24 cellular contexts compared by ENCODE assay signal in the genomic region with DNA sequence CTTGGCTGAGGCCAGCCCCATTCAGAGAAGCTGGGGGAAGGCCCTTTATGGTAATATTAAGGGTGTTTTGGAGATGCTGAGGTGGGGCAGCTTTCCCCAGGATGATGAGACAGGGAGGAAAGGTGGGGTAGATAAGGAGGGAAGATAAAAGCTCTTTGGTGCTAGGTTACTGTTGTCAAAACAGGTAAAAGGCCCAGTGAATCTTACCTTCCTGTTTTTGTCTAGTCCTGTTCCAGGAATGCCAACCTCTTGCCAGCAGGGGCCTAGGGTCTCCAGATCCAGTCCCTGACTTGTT. TPM values are rescaled to one million over a fixed set of nuclear protein-coding genes. Genes with fewer than 3 reads are reported as not detected.
A peak's percentile ranks its signal among the peaks of the same experiment; 100 is the strongest.
DNase-seq lines count a peak whose midpoint lies in the region; ATAC-seq, FAIRE-seq and TF ChIP-seq lines count a peak whose summit lies in the region.
"Had no signal": no experiment of that assay in that cellular context is flagged by ENCODE, and none has a peak within 500 bp of the region (broad histone marks: within the 10 kb centered on the region; RNA-seq: fewer than 3 reads in every experiment).

No MANE protein-coding gene starts in this region.

- no TSS peak for BruUV-seq in K562 (replicated peaks; lab: Mats Ljungman, UMichigan)

- H3K36me3 ChIP-seq in K562 (ENCODE audit: control insufficient read depth, insufficient read depth, low read length) = peaks cover 8% of the 10 kb centered on the region; the same call in 2 of the 3 replicates
- H3K36me3 ChIP-seq: prostate gland had no signal

- POLR2A ChIA-PET in K562 (lab: Yijun Ruan, JAX) = interaction anchor here (0.7 to 1.1 kb wide), 2 partner anchors 11 to 12 kb away, joined by 3 to 5 read pairs; partner anchors contain the start of gene IL11RA

- no peak for TF ChIP-seq POLR2A in K562 (conservative IDR thresholded peaks at IDR 0.05)
- TF ChIP-seq POLR2A in lower leg skin (IDR thresholded peaks at IDR 0.05) = no peak

- H3K9me3 ChIP-seq in K562 (replicated peaks; ENCODE audit: control insufficient read depth, insufficient read depth, low read depth, low read length) = no peaks in the 10 kb centered on the region
- H3K9me3 ChIP-seq: BLaER1 treated with 17β-estradiol and CSF1 and Interleukin-3, amounts not matched to agents 10 nM and 100 nM; esophagus muscularis mucosa; prostate gland; spleen had no signal

- ATAC-seq in K562 = no peak
- ATAC-seq: activated T-cell treated with anti-CD3 and anti-CD28 coated beads, Interleukin-2, amount 50 U/mL, for 4 hours; natural killer cell had no signal

- H3K4me2 ChIP-seq in K562 (ENCODE audit: insufficient read depth, low read length) = no peak overlapping the region
- H3K4me2 ChIP-seq: BLaER1 treated with 17β-estradiol and CSF1 and Interleukin-3, amounts not matched to agents 10 nM and 100 nM had no signal

- peaks cover 18 to 21% of the 10 kb centered on the region in 2 experiments for H3K4me1 ChIP-seq in K562 (replicated peaks in 1 of 2; ENCODE audit: control insufficient read depth in 2 of 2, insufficient read depth in 2 of 2, low read length in 2 of 2)

- in situ Hi-C loops in K562 (cut with MboI) = no loop called here

- H3K9ac ChIP-seq in K562 (ENCODE audit: insufficient read depth in 1 of 2, low read depth in 2 of 2, low read length in 2 of 2) = no peak overlapping the region
- H3K9ac ChIP-seq: BLaER1 treated with 17β-estradiol and CSF1 and Interleukin-3, amounts not matched to agents 10 nM and 100 nM; GM23248 had no signal

- no peak overlapping the region for H2AFZ ChIP-seq in K562 (ENCODE audit: low read depth, low read length)
- H2AFZ ChIP-seq: GM23248 had no signal

- peaks cover 47% of the 10 kb centered on the region for H3K4me1 Mint-ChIP-seq in activated CD4-positive, alpha-beta T cell treated with anti-CD3 and anti-CD28 coated beads, Interleukin-2, amount 10 ng/mL, durations not matched to agents 24 days and 14 days
- H3K4me1 Mint-ChIP-seq in neural crest cell = peaks cover 14% of the 10 kb centered on the region

- TF ChIP-seq EP300 in K562 (IDR thresholded peaks at IDR 0.05; ENCODE audit: low read length) = no peak

- CTCF ChIA-PET in K562 (lab: Yijun Ruan, JAX; ENCODE audit: low intra/inter-chr PET ratio) = no interaction called here

- H3K27ac ChIP-seq in K562 (ENCODE audit: extremely low read depth, low read depth, low read length) = no peak overlapping the region
- H3K27ac ChIP-seq: BLaER1 treated with 17β-estradiol and CSF1 and Interleukin-3, amounts not matched to agents 10 nM and 100 nM; GM23248 had no signal

- H3K36me3 Mint-ChIP-seq in activated CD4-positive, alpha-beta T cell treated with anti-CD3 and anti-CD28 coated beads, Interleukin-2, amount 10 ng/mL, durations not matched to agents 24 days and 14 days (ENCODE audit: low read depth) = peaks cover 22% of the 10 kb centered on the region
- peaks cover 7% of the 10 kb centered on the region for H3K36me3 Mint-ChIP-seq in neural crest cell (ENCODE audit: low read depth)
- H3K36me3 Mint-ChIP-seq: natural killer cell had no signal

- H3K4me3 ChIP-seq in K562 = no peak overlapping the region
- no peak overlapping the region for H3K4me3 ChIP-seq in lower leg skin (ENCODE audit: low read depth, poor library complexity, severe bottlenecking)
- H3K4me3 ChIP-seq: BLaER1 treated with 17β-estradiol and CSF1 and Interleukin-3, amounts not matched to agents 10 nM and 100 nM; esophagus muscularis mucosa; GM23248; prostate gland; spleen had no signal

- no peaks in the 10 kb centered on the region for H3K27me3 Mint-ChIP-seq in activated CD4-positive, alpha-beta T cell treated with anti-CD3 and anti-CD28 coated beads, Interleukin-2, amount 10 ng/mL, durations not matched to agents 24 days and 14 days
- no peaks in the 10 kb centered on the region for H3K27me3 Mint-ChIP-seq in neural crest cell (ENCODE audit: low read depth)
- H3K27me3 Mint-ChIP-seq: activated B cell treated with CpG ODN at 0.5 μM for 24 hours; dendritic cell treated with granulocyte-macrophage colony-stimulating factor and Interleukin-4, amounts not matched to agents 40 ng/mL and 50 ng/mL, for 4 days had no signal

- no peak for TF ChIP-seq RAD21 in K562 (CRISPR knock-in tag; conservative IDR thresholded peaks at IDR 0.05 in 1 of 2, IDR thresholded peaks at IDR 0.05 in 1 of 2)

- no peaks in the 10 kb centered on the region for H3K27me3 ChIP-seq in K562 (ENCODE audit: control insufficient read depth in 2 of 2, insufficient read depth in 2 of 2, low read length in 2 of 2)
- H3K27me3 ChIP-seq: BLaER1 treated with 17β-estradiol and CSF1 and Interleukin-3, amounts not matched to agents 10 nM and 100 nM; esophagus muscularis mucosa; spleen had no signal

- TF ChIP-seq CTCF in K562 (IDR thresholded peaks at IDR 0.05 in 2 of 3, conservative IDR thresholded peaks at IDR 0.05 in 1 of 3; ENCODE audit: insufficient read depth in 2 of 3, low read depth in 1 of 3, low read length in 3 of 3) = no peak
- TF ChIP-seq CTCF in neural crest cell (conservative IDR thresholded peaks at IDR 0.05) = no peak
- TF ChIP-seq CTCF in lower leg skin (IDR thresholded peaks at IDR 0.05) = no peak
- no peak for TF ChIP-seq CTCF in GM20000 (IDR thresholded peaks at IDR 0.05; ENCODE audit: extremely low read depth, missing control alignments)

- intact Hi-C loops in activated CD4-positive, alpha-beta T cell treated with anti-CD3 and anti-CD28 coated beads, Interleukin-2, amount 10 ng/mL, durations not matched to agents 24 days and 14 days (cut with micrococcal nuclease) = no loop called here
- intact Hi-C loops in K562 (cut with micrococcal nuclease) (no loop called here), lower leg skin (cut with DNase I; ENCODE audit: low total_unique reads) (no loop called here)

- no peaks in the 10 kb centered on the region for H3K9me3 Mint-ChIP-seq in activated CD4-positive, alpha-beta T cell treated with anti-CD3 and anti-CD28 coated beads, Interleukin-2, amount 10 ng/mL, durations not matched to agents 24 days and 14 days
- H3K9me3 Mint-ChIP-seq in neural crest cell = no peaks in the 10 kb centered on the region
- H3K9me3 Mint-ChIP-seq: activated B cell treated with CpG ODN at 0.5 μM for 24 hours; activated T-cell treated with anti-CD3 and anti-CD28 coated beads, Interleukin-2, amount 50 U/mL, for 4 hours; dendritic cell treated with granulocyte-macrophage colony-stimulating factor and Interleukin-4, amounts not matched to agents 40 ng/mL and 50 ng/mL, for 4 days; natural killer cell had no signal

- H4K20me1 ChIP-seq in K562 (replicated peaks; ENCODE audit: control insufficient read depth, insufficient read depth, low read length) = 0 out of 2 replicates have a peak, but pooled peaks cover 4% of the 10 kb centered on the region

- DNase-seq in activated CD4-positive, alpha-beta T cell treated with anti-CD3 and anti-CD28 coated beads, Interleukin-2, amount 10 ng/mL, durations not matched to agents 24 days and 14 days = peak; percentile 76
- DNase-seq in activated CD4-positive, alpha-beta T cell treated with anti-CD3 and anti-CD28 coated beads for 1 hour = no peak
- peak; percentile 16 for DNase-seq in T-helper 9 cell
- no peak for DNase-seq in K562 (ENCODE audit: extremely low read depth in 1 of 4, low spot score in 3 of 4)
- no peak for DNase-seq in neural crest cell (ENCODE audit: low read depth, low spot score)
- DNase-seq in GM19240 (ENCODE audit: insufficient read length, low spot score) = no peak
- DNase-seq in lower leg skin (ENCODE audit: low spot score in 2 of 2) = no peak
- DNase-seq in GM20000 (ENCODE audit: low spot score) = no peak
- DNase-seq: 8988T; activated B cell treated with CpG ODN at 0.5 μM for 24 hours; activated T-cell treated with anti-CD3 and anti-CD28 coated beads, Interleukin-2, amount 50 U/mL, for 4 hours; glutamatergic neuron; GM23248; natural killer cell; NCI-H1092; NCI-H2171; NCI-H774; spleen had no signal

- H3K4me3 Mint-ChIP-seq in activated CD4-positive, alpha-beta T cell treated with anti-CD3 and anti-CD28 coated beads, Interleukin-2, amount 10 ng/mL, durations not matched to agents 24 days and 14 days = peak overlapping the region; percentile 61
- peak overlapping the region; percentile 56 for H3K4me3 Mint-ChIP-seq in neural crest cell
- H3K4me3 Mint-ChIP-seq: activated B cell treated with CpG ODN at 0.5 μM for 24 hours; dendritic cell treated with granulocyte-macrophage colony-stimulating factor and Interleukin-4, amounts not matched to agents 40 ng/mL and 50 ng/mL, for 4 days; natural killer cell had no signal

- peaks cover 2% of the 10 kb centered on the region for H3K9me1 ChIP-seq in K562 (ENCODE audit: control insufficient read depth, insufficient read depth, low read length)

- peak overlapping the region; percentile 88 for H3K27ac Mint-ChIP-seq in activated CD4-positive, alpha-beta T cell treated with anti-CD3 and anti-CD28 coated beads, Interleukin-2, amount 10 ng/mL, durations not matched to agents 24 days and 14 days
- H3K27ac Mint-ChIP-seq in neural crest cell (ENCODE audit: unreplicated experiment) = no peak overlapping the region
- H3K27ac Mint-ChIP-seq: activated B cell treated with CpG ODN at 0.5 μM for 24 hours had no signal

- H3K79me2 ChIP-seq in K562 (ENCODE audit: control insufficient read depth, insufficient read depth, low read length) = peaks cover 26% of the 10 kb centered on the region

- FAIRE-seq in K562 (lab: Jason Lieb, UNC) = no peak
- FAIRE-seq: RCC 7860 had no signal

RNA-seq across cellular contexts. Expression of gene CCL27, which starts 0.8 kb away (rescaled TPM):
- total RNA-seq in activated CD4-positive, alpha-beta T cell treated with anti-CD3 and anti-CD28 coated beads, Interleukin-2, amount 10 ng/mL, durations not matched to agents 24 days and 14 days = 0.52 and 0.70 TPM in 2 replicates
- 0.69 TPM in 1 of 2 replicates, not detected in the other for total RNA-seq in K562 (2011; cell fraction: chromatin; rRNA removed; ENCODE audit: low replicate concordance)
- total RNA-seq in K562 (2011; cell fraction: nucleolus; rRNA removed) = not detected in 2 replicates
- total RNA-seq in K562 (2011; cell fraction: nucleoplasm; rRNA removed) = not detected in 2 replicates
- total RNA-seq in K562 (2014; rRNA removed) = 0.49 TPM in 1 of 2 replicates, not detected in the other
- not detected in 2 replicates for total RNA-seq in K562 (2014; rRNA removed; fragmentation: Illumina TruSeq; extraction: Trizol)
- total RNA-seq in K562 (2015; rRNA removed; fragmentation: Illumina TruSeq; extraction: Trizol) = not detected in 2 replicates
- total RNA-seq in K562 (2021) = 0.20 TPM in 1 of 2 replicates, not detected in the other
- polyA plus RNA-seq in K562 (2011; rRNA removed) = 0.30 TPM in 1 of 2 replicates, not detected in the other
- polyA plus RNA-seq in K562 (2011; cell fraction: cytosol; rRNA removed) = 0.27 TPM in 1 of 2 replicates, not detected in the other
- 0.26 and 0.39 TPM in 2 replicates for polyA plus RNA-seq in K562 (2011; cell fraction: nucleus; rRNA removed)
- 0.54 and 0.62 TPM in 2 replicates for polyA plus RNA-seq in K562 (2012)
- polyA plus RNA-seq in K562 (2014; fragmentation: Illumina TruSeq; extraction: Trizol) = 0.34 TPM in 1 of 2 replicates, not detected in the other
- under 1 TPM in 1 of 2 experiments, not detected in 1; 0.10 TPM for polyA plus RNA-seq in K562 (2014; fragmentation: Nextera tagmentation; extraction: Ambion mirVana)
- polyA plus RNA-seq in K562 (2014; rRNA removed) = 0.30 and 0.53 TPM in 2 replicates
- polyA minus RNA-seq in K562 (2011; rRNA and poly(A)+ RNA removed) = not detected in 2 replicates
- not detected in 2 replicates for polyA minus RNA-seq in K562 (2011; cell fraction: cytosol; rRNA and poly(A)+ RNA removed)
- polyA minus RNA-seq in K562 (2011; cell fraction: nucleus; rRNA and poly(A)+ RNA removed) = not detected in 2 replicates
- 0.86 TPM in 1 of 2 replicates, not detected in the other for total RNA-seq in neural crest cell
- 100 to 1,000 TPM; 199 to 301 (median 241) TPM for total RNA-seq in lower leg skin
- total RNA-seq: activated B cell treated with CpG ODN at 0.5 μM for 24 hours, esophagus muscularis mucosa, GM23248, natural killer cell, prostate gland, urinary bladder had no signal

RNA-seq across cellular contexts. Expression of gene IL11RA, which starts 11.3 kb away (rescaled TPM):
- 29.7 and 34.4 TPM in 2 replicates for total RNA-seq in activated CD4-positive, alpha-beta T cell treated with anti-CD3 and anti-CD28 coated beads, Interleukin-2, amount 10 ng/mL, durations not matched to agents 24 days and 14 days
- total RNA-seq in K562 (2011; cell fraction: chromatin; rRNA removed; ENCODE audit: low replicate concordance) = 11.2 and 20.6 TPM in 2 replicates
- total RNA-seq in K562 (2011; cell fraction: nucleolus; rRNA removed) = 14.7 and 17.2 TPM in 2 replicates
- total RNA-seq in K562 (2011; cell fraction: nucleoplasm; rRNA removed) = 14.7 and 19.7 TPM in 2 replicates
- total RNA-seq in K562 (2014; rRNA removed) = 2.1 and 3.1 TPM in 2 replicates
- 1.7 and 2.0 TPM in 2 replicates for total RNA-seq in K562 (2014; rRNA removed; fragmentation: Illumina TruSeq; extraction: Trizol)
- 1.7 and 3.1 TPM in 2 replicates for total RNA-seq in K562 (2015; rRNA removed; fragmentation: Illumina TruSeq; extraction: Trizol)
- total RNA-seq in K562 (2021) = 4.0 and 4.3 TPM in 2 replicates
- polyA plus RNA-seq in K562 (2011; rRNA removed) = 4.3 and 5.6 TPM in 2 replicates
- 4.4 and 8.1 TPM in 2 replicates for polyA plus RNA-seq in K562 (2011; cell fraction: cytosol; rRNA removed)
- polyA plus RNA-seq in K562 (2011; cell fraction: nucleus; rRNA removed) = 25.1 and 38.5 TPM in 2 replicates
- 3.8 and 9.7 TPM in 2 replicates for polyA plus RNA-seq in K562 (2012)
- 2.5 and 2.8 TPM in 2 replicates for polyA plus RNA-seq in K562 (2014; fragmentation: Illumina TruSeq; extraction: Trizol)
- polyA plus RNA-seq in K562 (2014; fragmentation: Nextera tagmentation; extraction: Ambion mirVana) = under 1 TPM; 0.11 to 0.36 TPM
- 5.8 and 5.9 TPM in 2 replicates for polyA plus RNA-seq in K562 (2014; rRNA removed)
- polyA minus RNA-seq in K562 (2011; rRNA and poly(A)+ RNA removed) = 1.5 and 1.9 TPM in 2 replicates
- polyA minus RNA-seq in K562 (2011; cell fraction: cytosol; rRNA and poly(A)+ RNA removed) = 1.5 and 2.3 TPM in 2 replicates
- 5.5 and 7.6 TPM in 2 replicates for polyA minus RNA-seq in K562 (2011; cell fraction: nucleus; rRNA and poly(A)+ RNA removed)
- total RNA-seq in neural crest cell = 15.4 and 18.0 TPM in 2 replicates
- total RNA-seq in lower leg skin = 10 to 100 TPM; 27.7 to 37.7 (median 29.9) TPM

RNA-seq across cellular contexts. Expression of gene GALT, which starts 16.8 kb away (rescaled TPM):
- 68.9 and 73.4 TPM in 2 replicates for total RNA-seq in activated CD4-positive, alpha-beta T cell treated with anti-CD3 and anti-CD28 coated beads, Interleukin-2, amount 10 ng/mL, durations not matched to agents 24 days and 14 days
- 86.9 and 193 TPM in 2 replicates for total RNA-seq in K562 (2011; cell fraction: chromatin; rRNA removed; ENCODE audit: low replicate concordance)
- 111 and 114 TPM in 2 replicates for total RNA-seq in K562 (2011; cell fraction: nucleolus; rRNA removed)
- total RNA-seq in K562 (2011; cell fraction: nucleoplasm; rRNA removed) = 82.7 and 90.3 TPM in 2 replicates
- total RNA-seq in K562 (2014; rRNA removed) (15.6 and 16.6 TPM in 2 replicates), K562 (2014; rRNA removed; fragmentation: Illumina TruSeq; extraction: Trizol) (4.4 and 7.3 TPM in 2 replicates), K562 (2015; rRNA removed; fragmentation: Illumina TruSeq; extraction: Trizol) (10.5 and 11.8 TPM in 2 replicates), K562 (2021) (19.9 and 21.3 TPM in 2 replicates), neural crest cell (51.8 and 58.0 TPM in 2 replicates), lower leg skin (10 to 100 TPM; 41.2 to 84.9 (median 55.5) TPM)
- polyA plus RNA-seq in K562 (2011; rRNA removed) (12.7 and 22.5 TPM in 2 replicates), K562 (2014; fragmentation: Illumina TruSeq; extraction: Trizol) (17.0 TPM in 2 replicates), K562 (2014; fragmentation: Nextera tagmentation; extraction: Ambion mirVana) (10 to 100 TPM; 15.0 to 29.2 TPM), K562 (2014; rRNA removed) (21.1 and 21.6 TPM in 2 replicates)
- polyA plus RNA-seq in K562 (2011; cell fraction: cytosol; rRNA removed) = 10.5 and 11.7 TPM in 2 replicates
- 210 and 215 TPM in 2 replicates for polyA plus RNA-seq in K562 (2011; cell fraction: nucleus; rRNA removed)
- polyA plus RNA-seq in K562 (2012) = 20.1 and 41.7 TPM in 2 replicates
- 7.2 and 9.1 TPM in 2 replicates for polyA minus RNA-seq in K562 (2011; rRNA and poly(A)+ RNA removed)
- polyA minus RNA-seq in K562 (2011; cell fraction: cytosol; rRNA and poly(A)+ RNA removed) = 3.7 and 6.9 TPM in 2 replicates
- polyA minus RNA-seq in K562 (2011; cell fraction: nucleus; rRNA and poly(A)+ RNA removed) = 51.7 and 65.9 TPM in 2 replicates

RNA-seq across cellular contexts. Expression of gene SIGMAR1, which starts 25.7 kb away (rescaled TPM):
- 117 and 128 TPM in 2 replicates for total RNA-seq in activated CD4-positive, alpha-beta T cell treated with anti-CD3 and anti-CD28 coated beads, Interleukin-2, amount 10 ng/mL, durations not matched to agents 24 days and 14 days
- 21.4 and 50.2 TPM in 2 replicates for total RNA-seq in K562 (2011; cell fraction: chromatin; rRNA removed; ENCODE audit: low replicate concordance)
- total RNA-seq in K562 (2011; cell fraction: nucleolus; rRNA removed) = 73.4 and 78.2 TPM in 2 replicates
- 74.2 and 94.8 TPM in 2 replicates for total RNA-seq in K562 (2011; cell fraction: nucleoplasm; rRNA removed)
- total RNA-seq in K562 (2014; rRNA removed) (43.0 and 57.5 TPM in 2 replicates), K562 (2014; rRNA removed; fragmentation: Illumina TruSeq; extraction: Trizol) (31.4 and 33.5 TPM in 2 replicates), K562 (2015; rRNA removed; fragmentation: Illumina TruSeq; extraction: Trizol) (29.9 and 31.2 TPM in 2 replicates), K562 (2021) (50.4 and 55.8 TPM in 2 replicates), neural crest cell (107 and 108 TPM in 2 replicates), lower leg skin (100 to 1,000 TPM in 3 of 4 donors, 10 to 100 TPM in 1; 99.1 to 130 (median 107) TPM)
- polyA plus RNA-seq in K562 (2011; rRNA removed) (22.1 and 35.2 TPM in 2 replicates), K562 (2014; fragmentation: Illumina TruSeq; extraction: Trizol) (75.2 and 80.0 TPM in 2 replicates), K562 (2014; fragmentation: Nextera tagmentation; extraction: Ambion mirVana) (10 to 100 TPM in 1 of 2 experiments, 1 to 10 TPM in 1; 6.9 to 16.4 TPM), K562 (2014; rRNA removed) (56.6 and 57.5 TPM in 2 replicates)
- polyA plus RNA-seq in K562 (2011; cell fraction: cytosol; rRNA removed) = 27.7 and 82.4 TPM in 2 replicates
- polyA plus RNA-seq in K562 (2011; cell fraction: nucleus; rRNA removed) = 21.6 and 54.1 TPM in 2 replicates
- 38.6 and 45.7 TPM in 2 replicates for polyA plus RNA-seq in K562 (2012)
- 11.8 and 22.6 TPM in 2 replicates for polyA minus RNA-seq in K562 (2011; rRNA and poly(A)+ RNA removed)
- 19.7 and 24.0 TPM in 2 replicates for polyA minus RNA-seq in K562 (2011; cell fraction: cytosol; rRNA and poly(A)+ RNA removed)
- polyA minus RNA-seq in K562 (2011; cell fraction: nucleus; rRNA and poly(A)+ RNA removed) = 16.7 and 20.7 TPM in 2 replicates

RNA-seq across cellular contexts. Expression of gene CCL19, which starts 27.8 kb away (rescaled TPM):
- not detected in 2 replicates for total RNA-seq in activated CD4-positive, alpha-beta T cell treated with anti-CD3 and anti-CD28 coated beads, Interleukin-2, amount 10 ng/mL, durations not matched to agents 24 days and 14 days
- total RNA-seq in K562 (2011; cell fraction: chromatin; rRNA removed; ENCODE audit: low replicate concordance) = not detected in 2 replicates
- not detected in 2 replicates for total RNA-seq in K562 (2011; cell fraction: nucleolus; rRNA removed)
- not detected in 2 replicates for total RNA-seq in K562 (2011; cell fraction: nucleoplasm; rRNA removed)
- total RNA-seq in K562 (2014; rRNA removed) = not detected in 2 replicates
- total RNA-seq in K562 (2014; rRNA removed; fragmentation: Illumina TruSeq; extraction: Trizol) = not detected in 2 replicates
- not detected in 2 replicates for total RNA-seq in K562 (2015; rRNA removed; fragmentation: Illumina TruSeq; extraction: Trizol)
- not detected in 2 replicates for total RNA-seq in K562 (2021)
- polyA plus RNA-seq in K562 (2011; rRNA removed) = not detected in 2 replicates
- polyA plus RNA-seq in K562 (2011; cell fraction: cytosol; rRNA removed) = not detected in 2 replicates
- not detected in 2 replicates for polyA plus RNA-seq in K562 (2011; cell fraction: nucleus; rRNA removed)
- polyA plus RNA-seq in K562 (2012) = not detected in 2 replicates
- not detected in 2 replicates for polyA plus RNA-seq in K562 (2014; fragmentation: Illumina TruSeq; extraction: Trizol)
- polyA plus RNA-seq in K562 (2014; fragmentation: Nextera tagmentation; extraction: Ambion mirVana) = not detected
- polyA plus RNA-seq in K562 (2014; rRNA removed) = not detected in 2 replicates
- not detected in 2 replicates for polyA minus RNA-seq in K562 (2011; rRNA and poly(A)+ RNA removed)
- polyA minus RNA-seq in K562 (2011; cell fraction: cytosol; rRNA and poly(A)+ RNA removed) = not detected in 2 replicates
- not detected in 2 replicates for polyA minus RNA-seq in K562 (2011; cell fraction: nucleus; rRNA and poly(A)+ RNA removed)
- not detected in 2 replicates for total RNA-seq in neural crest cell
- 1 to 10 TPM in 1 of 4 donors, not detected in 3; 3.6 TPM for total RNA-seq in lower leg skin
- total RNA-seq: activated B cell treated with CpG ODN at 0.5 μM for 24 hours, GM23248, natural killer cell had no signal
- polyA plus RNA-seq: GM23248 had no signal

Comparison
In these comparisons a context has a peak if more than half of its experiments do, and no peak if none do; other contexts are left out.
1. DNase-seq: peak in activated CD4-positive, alpha-beta T cell treated with anti-CD3 and anti-CD28 coated beads, Interleukin-2, amount 10 ng/mL, durations not matched to agents 24 days and 14 days (single experiment) and T-helper 9 cell (single experiment); none in activated CD4-positive, alpha-beta T cell treated with anti-CD3 and anti-CD28 coated beads for 1 hour (single experiment), K562 (0 of 4), neural crest cell (single experiment), GM19240 (single experiment), lower leg skin (0 of 2) and GM20000 (single experiment).
2. RNA of gene CCL27, which starts 0.8 kb away (total RNA-seq): 199 to 301 TPM in lower leg skin; 0.86 TPM in neural crest cell, 0.52 to 0.70 TPM in activated CD4-positive, alpha-beta T cell treated with anti-CD3 and anti-CD28 coated beads, Interleukin-2, amount 10 ng/mL, durations not matched to agents 24 days and 14 days and 0.20 to 0.69 TPM in K562; every median in the first group is over 100 times any median in the second.